ENCODE assay signal across 8 cellular contexts in the genomic region with DNA sequence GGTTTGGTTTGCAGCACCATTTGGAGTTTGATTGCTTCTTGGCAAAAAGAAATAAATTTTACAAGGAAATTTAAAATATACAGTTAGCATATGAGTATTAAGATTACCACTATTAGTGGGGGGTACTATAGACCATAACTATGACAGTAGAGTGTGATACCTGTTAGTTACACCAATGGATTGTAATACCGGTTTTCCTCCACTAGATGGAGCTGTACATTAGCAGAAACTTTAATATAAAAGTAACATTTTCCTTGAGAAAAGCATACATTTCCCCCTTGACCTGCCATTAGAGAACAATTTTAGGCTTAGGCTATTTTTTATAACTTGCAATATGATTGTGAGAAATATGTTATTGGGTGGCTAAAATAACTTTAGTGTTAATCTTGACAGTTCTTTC.
DNase-seq lines count a peak whose midpoint lies in the region; ATAC-seq, FAIRE-seq and TF ChIP-seq lines count a peak whose summit lies in the region.
"Not testable (repeated sequence)": the region's sequence is repeated elsewhere in the genome, so short reads cannot be mapped to it uniquely, and the experiment has no call there.

No MANE protein-coding gene starts in this region.

- ATAC-seq in A549 = not testable (repeated sequence)

- not testable (repeated sequence) for TF ChIP-seq EP300 in A549 (IDR thresholded peaks at IDR 0.05)

- TF ChIP-seq RAD21 in A549 (conservative IDR thresholded peaks at IDR 0.05 in 1 of 2, IDR thresholded peaks at IDR 0.05 in 1 of 2) = peak in 1 of 2 experiments; percentile 16; a peak in 1 of 5 replicates

- TF ChIP-seq CTCF in A549 (IDR thresholded peaks at IDR 0.05) = not testable (repeated sequence)
- TF ChIP-seq CTCF in osteoblast (IDR thresholded peaks at IDR 0.05; ENCODE audit: extremely low read depth, low read depth, low read length) = peak; percentile 41

- TF ChIP-seq POLR2A in A549 (IDR thresholded peaks at IDR 0.05; ENCODE audit: low read length) = not testable (repeated sequence)

- not testable (repeated sequence) for H3K9me3 ChIP-seq in A549; osteoblast (ENCODE audit: low read depth, low read length)

- CTCF ChIA-PET in A549 (lab: Yijun Ruan, JAX) = not testable (repeated sequence)

- WGBS in A549 (ENCODE audit: missing lambda C conversion rate) = 0% methylated on average over 1 of the region's 1 CpG

- FAIRE-seq in A549 (lab: Jason Lieb, UNC) = peak; percentile 7
- FAIRE-seq in G401.6 (lab: Jason Lieb, UNC) = peak; percentile 78
- peak; percentile 84 for FAIRE-seq in TTC549 (lab: Jason Lieb, UNC)

- H3K36me3 ChIP-seq in osteoblast (ENCODE audit: insufficient read depth, low read length) = not testable (repeated sequence)

- H2AFZ ChIP-seq in osteoblast (ENCODE audit: low read length) = not testable (repeated sequence)

- not testable (repeated sequence) for H3K4me3 ChIP-seq in A549; osteoblast (ENCODE audit: insufficient read depth, low read length)

- H3K27ac ChIP-seq in A549; osteoblast (ENCODE audit: low read depth, low read length): not testable (repeated sequence)

- not testable (repeated sequence) for H3K27me3 ChIP-seq in osteoblast (ENCODE audit: insufficient read depth, low read length)

- H3K4me1 ChIP-seq in A549; osteoblast (ENCODE audit: insufficient read depth, low read length): not testable (repeated sequence)

- POLR2A ChIA-PET in A549 (lab: Yijun Ruan, JAX) = not testable (repeated sequence)

- not testable (repeated sequence) for H3K79me2 ChIP-seq in osteoblast (ENCODE audit: insufficient read depth, low read length)

- H3K4me2 ChIP-seq in A549; osteoblast (ENCODE audit: insufficient read depth, low read length): not testable (repeated sequence)

- H4K20me1 ChIP-seq in osteoblast (ENCODE audit: insufficient read depth, low read length) = not testable (repeated sequence)

- DNase-seq in A549 (ENCODE audit: low read depth in 1 of 2, low spot score in 1 of 2) (peak in 1 of 2 experiments; percentile 4), HT-29 (ENCODE audit: low spot score) (peak; percentile 48), NCI-H460 (ENCODE audit: extremely low read depth, low read depth) (peak; percentile 1), dermis blood vessel endothelial cell (peak; percentile 20), iris pigment epithelial cell (ENCODE audit: low read depth) (peak; percentile 3)
- DNase-seq in osteoblast (ENCODE audit: insufficient read length, low spot score, missing footprints) = not testable (repeated sequence)
